In genomic region chrX:74922922-74923321, GRCh38 we compare ENCODE assay signal across 11 cellular contexts. TPM values are rescaled to one million over a fixed set of nuclear protein-coding genes. Genes with fewer than 3 reads are reported as not detected.
A peak's percentile ranks its signal among the peaks of the same experiment; 100 is the strongest.
DNase-seq lines count a peak whose midpoint lies in the region; ATAC-seq and TF ChIP-seq lines count a peak whose summit lies in the region.
"Had no signal": no experiment of that assay in that cellular context is flagged by ENCODE, and none has a peak within 500 bp of the region (broad histone marks: within the 10 kb centered on the region; RNA-seq: fewer than 3 reads in every experiment).

No MANE protein-coding gene starts in this region.

- DNase-seq in GM12864 (ENCODE audit: low read depth) (peak; percentile 73), MV-4-11 (lab: John Stamatoyannopoulos, UW) (peak; percentile 65), Caco-2 (no peak), NCI-H446 treated with DMSO at 0.1 percent for 48 hours (lab: John Stamatoyannopoulos, UW) (no peak), testis (no peak)
- DNase-seq in activated T-cell treated with anti-CD3 and anti-CD28 coated beads, Interleukin-2, amount 50 U/mL, for 24 hours = no peak
- DNase-seq: MG63, SHP77 had no signal

- H3K4me1 Mint-ChIP-seq in Caco-2 (ENCODE audit: low read depth, unreplicated experiment) = no peaks in the 10 kb centered on the region
- peaks cover 9% of the 10 kb centered on the region for H3K4me1 Mint-ChIP-seq in activated T-cell treated with anti-CD3 and anti-CD28 coated beads, Interleukin-2, amount 50 U/mL, for 24 hours (ENCODE audit: low read depth)

- POLR2A ChIA-PET in Caco-2 (lab: Charles Lee) = no interaction called here

- TF ChIP-seq POLR2A in testis (IDR thresholded peaks at IDR 0.05) = no peak

- no peak overlapping the region; the same call in 1 of the 2 replicates for H3K4me3 ChIP-seq in GM12864 (ENCODE audit: low read depth, low read length)
- H3K4me3 ChIP-seq in Caco-2 (ENCODE audit: low read depth, low read length) = no peak overlapping the region
- H3K4me3 ChIP-seq in testis = no peak overlapping the region
- H3K4me3 ChIP-seq: MG63 had no signal

- H3K4me1 ChIP-seq in Caco-2 (no peaks in the 10 kb centered on the region), testis (no peaks in the 10 kb centered on the region)
- H3K4me1 ChIP-seq: parathyroid adenoma had no signal

- no peak for TF ChIP-seq CTCF in GM12864 (IDR thresholded peaks at IDR 0.05; ENCODE audit: low read depth, low read length, missing control alignments)
- no peak for TF ChIP-seq CTCF in Caco-2 (IDR thresholded peaks at IDR 0.05; ENCODE audit: insufficient read depth in 1 of 2, low read depth in 1 of 2, low read length in 1 of 2, severe bottlenecking in 1 of 2, unreplicated experiment in 1 of 2)
- TF ChIP-seq CTCF in testis (IDR thresholded peaks at IDR 0.05) = no peak

- BruUV-seq in Caco-2 (replicated peaks; lab: Mats Ljungman, UMichigan) = no TSS peak

- H3K4me3 Mint-ChIP-seq in Caco-2 (ENCODE audit: unreplicated experiment) = no peak overlapping the region
- H3K4me3 Mint-ChIP-seq in activated T-cell treated with anti-CD3 and anti-CD28 coated beads, Interleukin-2, amount 50 U/mL, for 24 hours = no peak overlapping the region

- no peak overlapping the region for H3K27ac Mint-ChIP-seq in Caco-2 (ENCODE audit: unreplicated experiment)
- no peak overlapping the region for H3K27ac Mint-ChIP-seq in activated T-cell treated with anti-CD3 and anti-CD28 coated beads, Interleukin-2, amount 50 U/mL, for 24 hours

- H3K27ac ChIP-seq in testis = no peak overlapping the region
- H3K27ac ChIP-seq: parathyroid adenoma had no signal

- peaks cover 4% of the 10 kb centered on the region for H3K27me3 Mint-ChIP-seq in Caco-2 (ENCODE audit: insufficient read depth, unreplicated experiment)
- H3K27me3 Mint-ChIP-seq in activated T-cell treated with anti-CD3 and anti-CD28 coated beads, Interleukin-2, amount 50 U/mL, for 24 hours = peaks cover 57% of the 10 kb centered on the region

- H3K36me3 Mint-ChIP-seq in Caco-2 (ENCODE audit: insufficient read depth, unreplicated experiment) = no peaks in the 10 kb centered on the region
- no peaks in the 10 kb centered on the region for H3K36me3 Mint-ChIP-seq in activated T-cell treated with anti-CD3 and anti-CD28 coated beads, Interleukin-2, amount 50 U/mL, for 24 hours (ENCODE audit: low read depth)

- CTCF ChIA-PET in Caco-2 (lab: Charles Lee) = no interaction called here

- intact Hi-C loops in Caco-2 (cut with micrococcal nuclease; ENCODE audit: unreplicated experiment) = loop anchor here (10.0 kb wide), 1 partner anchor 682 kb away; no protein-coding TSS in a partner anchor
- intact Hi-C loops in testis (cut with DNase I; ENCODE audit: low total_unique reads) = no loop called here

- H3K36me3 ChIP-seq in Caco-2 (ENCODE audit: control insufficient read depth, insufficient read depth, low read length) (no peaks in the 10 kb centered on the region), testis (ENCODE audit: low read depth, missing control alignments) (no peaks in the 10 kb centered on the region)
- H3K36me3 ChIP-seq: MG63 had no signal

- H3K9me3 ChIP-seq in Caco-2 = no peaks in the 10 kb centered on the region
- no peaks in the 10 kb centered on the region for H3K9me3 ChIP-seq in testis
- H3K9me3 ChIP-seq: MG63 had no signal

- ATAC-seq in GM19438 (IDR thresholded peaks at IDR 0.05; ENCODE audit: low read depth, unreplicated experiment) (peak; percentile 46), HG02981 (IDR thresholded peaks at IDR 0.05; ENCODE audit: unreplicated experiment) (peak; percentile 65)

- no peaks in the 10 kb centered on the region for H3K9me3 Mint-ChIP-seq in Caco-2 (ENCODE audit: unreplicated experiment)
- H3K9me3 Mint-ChIP-seq in activated T-cell treated with anti-CD3 and anti-CD28 coated beads, Interleukin-2, amount 50 U/mL, for 24 hours = no peaks in the 10 kb centered on the region

- H3K27me3 ChIP-seq in Caco-2 (replicated peaks; ENCODE audit: control insufficient read depth, insufficient read depth, low read length) = no peaks in the 10 kb centered on the region
- H3K27me3 ChIP-seq in testis = no peaks in the 10 kb centered on the region

- 56 to 62% methylated on average over 4 of the region's 4 CpGs for WGBS in testis, 2 donors

RNA-seq across cellular contexts. Expression of gene NEXMIF, which starts 2.3 kb away (rescaled TPM):
- total RNA-seq in Caco-2 (2022) (not detected in 2 replicates), testis (1 to 10 TPM in 1 of 2 donors, under 1 TPM in 1; 0.71 to 1.3 TPM)
- 0.47 TPM for polyA plus RNA-seq in testis (ENCODE audit: insufficient read depth, low read depth, low replicate concordance)

Comparison
In these comparisons a context has a peak if more than half of its experiments do, and no peak if none do; other contexts are left out.
1. DNase-seq: peak in GM12864 (single experiment) and MV-4-11 (single experiment); none in Caco-2 (0 of 2), activated T-cell treated with anti-CD3 and anti-CD28 coated beads, Interleukin-2, amount 50 U/mL, for 24 hours (single experiment), NCI-H446 treated with DMSO at 0.1 percent for 48 hours (single experiment) and testis (single experiment).